Comparison of ENCODE assay signal across 2 cellular contexts in genomic region chr2:189008555-189009312, GRCh38.
TF ChIP-seq lines count a peak whose summit lies in the region.

No MANE protein-coding gene starts in this region.

TF ChIP-seq in HepG2, 621 proteins besides CTCF, POLR2A, EP300 and RAD21:
- TF ChIP-seq RAD51 (IDR thresholded peaks at IDR 0.05; ENCODE audit: borderline replicate concordance), result peak; percentile 83; the same call in 1 of the 2 replicates
- TF ChIP-seq USF2 (IDR thresholded peaks at IDR 0.05; ENCODE audit: low read depth, low read length), result peak; percentile 28; the same call in 1 of the 2 replicates
- no peak for TF ChIP-seq USF2 (CRISPR knock-in tag; IDR thresholded peaks at IDR 0.05; ENCODE audit: borderline replicate concordance)
- no peak for TF ChIP-seq ZNF7 (CRISPR knock-in tag; IDR thresholded peaks at IDR 0.05)

TF ChIP-seq in K562, 482 proteins besides CTCF, POLR2A, EP300 and RAD21:
- TF ChIP-seq RB1 (IDR thresholded peaks at IDR 0.05; ENCODE audit: low read depth) (no peak), TFE3 (CRISPR knock-in tag; IDR thresholded peaks at IDR 0.05) (peak; percentile 77), UBTF (IDR thresholded peaks at IDR 0.05; ENCODE audit: borderline replicate concordance in 1 of 2, low read depth in 2 of 2, low read length in 2 of 2) (no peak)
